In the genomic region with DNA sequence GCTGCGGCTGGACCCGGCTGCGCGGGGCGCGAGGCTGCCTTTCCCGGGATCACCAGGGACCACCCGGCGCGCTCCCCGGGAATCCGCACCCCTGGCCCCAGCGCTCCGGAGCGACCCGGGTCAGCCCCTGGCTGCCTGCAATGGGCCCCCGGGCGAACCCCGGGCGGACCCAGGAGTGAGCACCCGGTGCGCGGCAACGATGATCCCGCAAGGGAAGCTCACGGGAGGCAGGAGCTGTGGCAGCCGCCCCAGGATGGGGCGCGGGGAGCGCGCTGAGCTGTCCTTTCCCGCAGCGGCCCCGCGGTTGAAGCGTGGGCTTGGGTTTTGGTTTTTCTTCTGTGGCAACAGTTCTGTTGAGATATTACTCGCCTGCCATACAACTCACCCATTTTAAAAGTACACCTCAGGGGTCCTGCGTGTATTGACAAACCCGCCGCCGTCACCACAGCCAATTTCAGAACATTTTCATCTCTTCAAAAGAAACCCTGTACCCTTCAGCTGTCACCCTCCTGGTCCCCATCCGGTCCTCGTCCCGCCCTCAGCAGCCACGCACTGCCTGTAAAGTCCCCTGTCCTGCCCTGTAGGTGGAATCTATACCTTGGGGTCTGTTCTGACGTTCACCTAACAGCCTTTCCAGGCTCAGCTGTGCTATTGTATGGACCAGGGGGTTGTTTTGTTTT, we compare ENCODE assay signal across 8 cellular contexts. TPM values are rescaled to one million over a fixed set of nuclear protein-coding genes. Genes with fewer than 3 reads are reported as not detected.
DNase-seq lines count a peak whose midpoint lies in the region; ATAC-seq and TF ChIP-seq lines count a peak whose summit lies in the region.

No MANE protein-coding gene starts in this region.

- intact Hi-C loops in activated B cell treated with CpG ODN at 0.5 μM for 24 hours (cut with micrococcal nuclease): no loop called here
- intact Hi-C loops in esophagus squamous epithelium (cut with DNase I): no loop called here

- CTCF ChIA-PET in activated B cell treated with CpG ODN at 0.5 μM for 24 hours (lab: Charles Lee): no interaction called here

- peaks cover 19% of the 10 kb centered on the region for H3K27me3 Mint-ChIP-seq in activated B cell treated with CpG ODN at 0.5 μM for 24 hours

- no peak overlapping the region for H2AFZ ChIP-seq in smooth muscle cell (ENCODE audit: low read depth)

- no peak overlapping the region for H3K27ac ChIP-seq in esophagus squamous epithelium
- H3K27ac ChIP-seq in smooth muscle cell (ENCODE audit: low read depth): no peak overlapping the region

- H3K4me3 ChIP-seq in esophagus squamous epithelium (peak overlapping the region in 3 of 4 donors; percentile 7 to 59 (median 37)), smooth muscle cell (peak overlapping the region; percentile 42)

- H3K4me3 Mint-ChIP-seq in activated B cell treated with CpG ODN at 0.5 μM for 24 hours: peak overlapping the region; percentile 2

- H3K9me3 Mint-ChIP-seq in activated B cell treated with CpG ODN at 0.5 μM for 24 hours: no peaks in the 10 kb centered on the region

- peak; percentile 54 for DNase-seq in GM13976 (ENCODE audit: low spot score)
- DNase-seq in activated B cell treated with CpG ODN at 0.5 μM for 24 hours: no peak
- DNase-seq in esophagus squamous epithelium (lab: John Stamatoyannopoulos, UW): no peak
- no peak for DNase-seq in smooth muscle cell (lab: John Stamatoyannopoulos, UW; ENCODE audit: unreplicated experiment)
- DNase-seq in HPDE6-E6E7 (ENCODE audit: extremely low spot score): no peak
- no peak for DNase-seq in HCEC 1CT
- DNase-seq in NCI-H82 (lab: John Stamatoyannopoulos, UW): no peak

- peaks cover 11% of the 10 kb centered on the region for H3K4me1 Mint-ChIP-seq in activated B cell treated with CpG ODN at 0.5 μM for 24 hours

- H3K9me3 ChIP-seq in esophagus squamous epithelium (no peaks in the 10 kb centered on the region), smooth muscle cell (replicated peaks; ENCODE audit: low read depth) (no peaks in the 10 kb centered on the region)

- no peak overlapping the region for H3K9ac ChIP-seq in smooth muscle cell (ENCODE audit: low read depth)

- ATAC-seq in activated B cell treated with CpG ODN at 0.5 μM for 24 hours (ENCODE audit: low read depth): peak; percentile 39
- ATAC-seq in HG02981 (IDR thresholded peaks at IDR 0.05; ENCODE audit: unreplicated experiment): no peak

- H4K20me1 ChIP-seq in smooth muscle cell (ENCODE audit: low read depth): no peaks in the 10 kb centered on the region

- in situ Hi-C loops in GM13976 (cut with MboI; ENCODE audit: low sequenced_read_pairs, unreplicated experiment): no loop called here

- H3K79me2 ChIP-seq in smooth muscle cell (ENCODE audit: low read depth): no peaks in the 10 kb centered on the region

- H3K36me3 Mint-ChIP-seq in activated B cell treated with CpG ODN at 0.5 μM for 24 hours (ENCODE audit: low read depth): peaks cover 3% of the 10 kb centered on the region

- H3K27me3 ChIP-seq in esophagus squamous epithelium: peaks cover 0 to 42% (median 10%) of the 10 kb centered on the region in 4 donors
- peaks cover 37% of the 10 kb centered on the region for H3K27me3 ChIP-seq in smooth muscle cell (ENCODE audit: low read depth)

- WGBS in esophagus squamous epithelium, 2 donors: 5% methylated on average over 17 to 23 of the region's 46 CpGs
- 14% methylated on average over 26 of the region's 46 CpGs for WGBS in smooth muscle cell (ENCODE audit: low lambda C conversion rate)

- no peak overlapping the region for H3K27ac Mint-ChIP-seq in activated B cell treated with CpG ODN at 0.5 μM for 24 hours

- no peaks in the 10 kb centered on the region for H3F3A ChIP-seq in smooth muscle cell (ENCODE audit: low read depth)

- H3K4me1 ChIP-seq in esophagus squamous epithelium (peaks cover 17 to 39% (median 23%) of the 10 kb centered on the region in 3 donors), smooth muscle cell (ENCODE audit: low read depth) (peaks cover 8% of the 10 kb centered on the region)

- POLR2A ChIA-PET in activated B cell treated with CpG ODN at 0.5 μM for 24 hours (lab: Charles Lee): interaction anchor here (0.7 kb wide), 2 partner anchors 108 to 632 kb away, joined by 3 to 5 read pairs; a partner anchor contains a TSS

- no peak for TF ChIP-seq CTCF in GM13976 (IDR thresholded peaks at IDR 0.05; ENCODE audit: borderline replicate concordance, control extremely low read depth, extremely low read depth, insufficient read depth, missing control alignments)
- no peak for TF ChIP-seq CTCF in activated B cell treated with CpG ODN at 0.5 μM for 24 hours (IDR thresholded peaks at IDR 0.05)
- TF ChIP-seq CTCF in esophagus squamous epithelium (IDR thresholded peaks at IDR 0.05): no peak
- TF ChIP-seq CTCF in smooth muscle cell (IDR thresholded peaks at IDR 0.05; ENCODE audit: borderline replicate concordance, insufficient read depth, poor library complexity, severe bottlenecking): no peak

- H3K36me3 ChIP-seq in esophagus squamous epithelium (peaks cover 0 to 13% (median 7%) of the 10 kb centered on the region in 3 donors), smooth muscle cell (ENCODE audit: low read depth) (no peaks in the 10 kb centered on the region)

- H3K4me2 ChIP-seq in smooth muscle cell: peak overlapping the region; percentile 89

- TF ChIP-seq POLR2A in esophagus squamous epithelium (IDR thresholded peaks at IDR 0.05): no peak

RNA-seq across cellular contexts. Expression of a gene that starts 12.8 kb away (rescaled TPM):
- total RNA-seq in activated B cell treated with CpG ODN at 0.5 μM for 24 hours (35.1 and 36.6 TPM in 2 replicates), esophagus squamous epithelium (10 to 100 TPM; 16.7 to 23.8 (median 22.1) TPM), smooth muscle cell (5.8 and 11.9 TPM in 2 replicates)
- polyA plus RNA-seq in smooth muscle cell: 21.5 and 30.9 TPM in 2 replicates

RNA-seq across cellular contexts. Expression of a gene that starts 30.5 kb away (rescaled TPM):
- 5.3 and 6.8 TPM in 2 replicates for total RNA-seq in activated B cell treated with CpG ODN at 0.5 μM for 24 hours
- 100 to 1,000 TPM in 3 of 4 donors, 10 to 100 TPM in 1; 87.8 to 175 (median 105) TPM for total RNA-seq in esophagus squamous epithelium
- total RNA-seq in smooth muscle cell: 27.8 and 41.9 TPM in 2 replicates
- 26.6 and 47.2 TPM in 2 replicates for polyA plus RNA-seq in smooth muscle cell
